15 cellular contexts compared by ENCODE assay signal in the genomic region with DNA sequence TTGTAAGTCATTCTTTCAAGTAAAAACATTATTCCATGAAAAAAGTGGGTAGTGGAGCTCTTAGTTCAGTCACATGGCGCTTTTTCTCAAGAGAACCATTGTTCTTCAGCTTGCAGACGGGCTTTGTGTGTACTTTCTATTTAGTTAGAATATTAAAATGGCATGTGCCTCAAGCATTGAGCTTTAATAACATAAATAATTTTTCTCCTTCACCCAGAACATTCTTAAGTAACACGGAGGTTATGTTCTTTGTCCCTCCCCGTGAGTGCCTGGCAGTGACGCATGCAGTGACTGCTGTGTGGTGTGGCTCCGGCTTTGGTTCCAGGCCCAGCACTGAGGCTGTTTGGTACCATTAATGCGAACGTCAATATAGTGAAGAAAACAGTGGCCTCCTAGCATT.
"Had no signal": no experiment of that assay in that cellular context is flagged by ENCODE, and none has a peak within 500 bp of the region (broad histone marks: within the 10 kb centered on the region; RNA-seq: fewer than 3 reads in every experiment).

No MANE protein-coding gene starts in this region.

- H3K27me3 ChIP-seq: foreskin keratinocyte, neural progenitor cell, tibial nerve had no signal

- ATAC-seq: activated naive CD8-positive, alpha-beta T cell treated with anti-CD3 and anti-CD28 coated beads, Interleukin-2, amount 50 U/mL, for 24 hours; foreskin keratinocyte; pancreas; SK-N-SH treated with all-trans-retinoic acid at 6 μM for 48 hours; stimulated activated effector memory CD8-positive, alpha-beta T cell treated with anti-CD3 and anti-CD28 coated beads, Interleukin-12 subunit alpha, Interleukin-12 subunit beta, amount 100 ng/mL, for 72 hours; WTC11 had no signal

- FAIRE-seq: pancreas, small intestine had no signal

- H3K27ac Mint-ChIP-seq: activated naive CD8-positive, alpha-beta T cell treated with anti-CD3 and anti-CD28 coated beads, Interleukin-2, amount 50 U/mL, for 24 hours; neural progenitor cell; stimulated activated effector memory CD8-positive, alpha-beta T cell treated with anti-CD3 and anti-CD28 coated beads, Interleukin-12 subunit alpha, Interleukin-12 subunit beta, amount 100 ng/mL, for 72 hours; T-helper 1 cell treated with Interleukin-12 subunit alpha and Interleukin-12 subunit beta and Interleukin-4 antibody, amounts not matched to agents 30 μg/mL and 1 μg/mL, for 36 hours; WTC11 had no signal

- H3K4me3 ChIP-seq: esophagus muscularis mucosa, neural progenitor cell, pancreas, tibial nerve had no signal

- H3K4me1 Mint-ChIP-seq: activated naive CD8-positive, alpha-beta T cell treated with anti-CD3 and anti-CD28 coated beads, Interleukin-2, amount 50 U/mL, for 24 hours; stimulated activated effector memory CD8-positive, alpha-beta T cell treated with anti-CD3 and anti-CD28 coated beads, Interleukin-12 subunit alpha, Interleukin-12 subunit beta, amount 100 ng/mL, for 72 hours had no signal

- DNase-seq: activated CD4-positive, alpha-beta T cell treated with anti-CD3 and anti-CD28 coated beads, Interleukin-2, amount 50 U/mL, for 1 hour; activated naive CD8-positive, alpha-beta T cell treated with anti-CD3 and anti-CD28 coated beads, Interleukin-2, amount 50 U/mL, for 24 hours; activated T-cell treated with anti-CD3 and anti-CD28 coated beads, Interleukin-2, amount 50 U/mL, for 48 hours; cerebellar nuclear complex; foreskin keratinocyte; pancreas; Right ventricle myocardium superior; small intestine had no signal

- H3K36me3 ChIP-seq: esophagus muscularis mucosa, neural progenitor cell, pancreas, tibial nerve had no signal

- H3K27ac ChIP-seq: esophagus muscularis mucosa, foreskin keratinocyte, neural progenitor cell, pancreas had no signal

- H3K4me3 Mint-ChIP-seq: activated naive CD8-positive, alpha-beta T cell treated with anti-CD3 and anti-CD28 coated beads, Interleukin-2, amount 50 U/mL, for 24 hours; neural progenitor cell; stimulated activated effector memory CD8-positive, alpha-beta T cell treated with anti-CD3 and anti-CD28 coated beads, Interleukin-12 subunit alpha, Interleukin-12 subunit beta, amount 100 ng/mL, for 72 hours; T-helper 1 cell treated with Interleukin-12 subunit alpha and Interleukin-12 subunit beta and Interleukin-4 antibody, amounts not matched to agents 30 μg/mL and 1 μg/mL, for 36 hours; WTC11 had no signal

- H3K9me3 Mint-ChIP-seq: stimulated activated effector memory CD8-positive, alpha-beta T cell treated with anti-CD3 and anti-CD28 coated beads, Interleukin-12 subunit alpha, Interleukin-12 subunit beta, amount 100 ng/mL, for 72 hours; T-helper 1 cell treated with Interleukin-12 subunit alpha and Interleukin-12 subunit beta and Interleukin-4 antibody, amounts not matched to agents 30 μg/mL and 1 μg/mL, for 36 hours had no signal

- H3K4me1 ChIP-seq: foreskin keratinocyte, pancreas had no signal

- H3K36me3 Mint-ChIP-seq: neural progenitor cell; stimulated activated effector memory CD8-positive, alpha-beta T cell treated with anti-CD3 and anti-CD28 coated beads, Interleukin-12 subunit alpha, Interleukin-12 subunit beta, amount 100 ng/mL, for 72 hours; WTC11 had no signal

- H3K9me3 ChIP-seq: esophagus muscularis mucosa, pancreas had no signal
